Comparison of ENCODE assay signal across 28 cellular contexts in the genomic region with DNA sequence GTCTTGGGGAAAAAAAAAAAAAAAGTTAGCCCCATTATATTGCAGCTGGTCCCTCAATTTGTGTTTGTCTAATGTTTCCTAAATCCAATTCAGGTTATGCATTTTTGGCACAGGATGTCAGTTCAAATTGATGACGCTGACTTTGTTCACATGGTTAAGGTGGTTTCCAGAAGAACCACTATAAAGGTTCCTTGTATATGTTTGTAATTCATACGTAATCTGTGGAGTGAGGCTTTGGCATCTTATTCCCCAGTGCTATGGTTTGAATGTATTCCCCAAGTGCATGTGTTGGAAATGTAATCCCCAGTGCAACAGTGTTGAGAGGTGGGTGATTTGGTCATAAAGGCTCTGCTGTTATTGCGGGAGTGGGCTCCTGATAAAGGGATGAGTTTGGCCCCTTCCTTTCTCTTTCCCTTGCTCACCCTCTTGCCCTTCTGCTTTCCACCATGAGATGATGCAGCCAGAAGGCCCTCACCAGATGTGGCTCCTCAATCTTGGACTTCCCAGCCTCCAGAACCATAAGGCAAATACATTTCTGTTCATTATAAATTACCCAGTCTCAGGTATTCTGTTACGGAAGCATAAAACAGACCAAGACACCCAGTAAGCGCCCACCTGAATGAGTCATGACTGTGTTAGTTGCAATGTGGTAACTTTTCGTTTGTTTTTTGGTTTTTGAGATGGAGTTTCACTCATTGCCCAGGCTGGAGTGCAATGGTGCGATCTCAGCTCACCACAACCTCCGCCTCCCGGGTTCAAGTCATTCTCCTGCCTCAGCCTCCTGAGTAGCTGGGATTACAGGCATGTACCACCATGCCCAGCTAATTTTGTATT. TPM values are rescaled to one million over a fixed set of nuclear protein-coding genes. Genes with fewer than 3 reads are reported as not detected.
DNase-seq lines count a peak whose midpoint lies in the region; ATAC-seq and TF ChIP-seq lines count a peak whose summit lies in the region.
"Had no signal": no experiment of that assay in that cellular context is flagged by ENCODE, and none has a peak within 500 bp of the region (broad histone marks: within the 10 kb centered on the region; RNA-seq: fewer than 3 reads in every experiment).

No MANE protein-coding gene starts in this region.

- intact Hi-C loops in activated CD4-positive, alpha-beta T cell treated with anti-CD3 and anti-CD28 coated beads, Interleukin-2, amount 10 ng/mL, durations not matched to agents 24 days and 14 days (cut with micrococcal nuclease) = loop anchor here (5.0 kb wide), 3 partner anchors 281 to 576 kb away; partner anchors contain the start of genes DYRK1A and VPS26C

- H3K4me3 Mint-ChIP-seq in activated CD4-positive, alpha-beta T cell treated with anti-CD3 and anti-CD28 coated beads, Interleukin-2, amount 10 ng/mL, durations not matched to agents 24 days and 14 days = peak overlapping the region; percentile 73
- H3K4me3 Mint-ChIP-seq in stimulated activated naive CD8-positive, alpha-beta T cell treated with anti-CD3 and anti-CD28 coated beads, Interleukin-15, Interleukin-2, amounts not matched to agents 100 ng/mL and 50 ng/mL, for 24 hours = no peak overlapping the region
- peak overlapping the region; percentile 32 for H3K4me3 Mint-ChIP-seq in activated naive CD8-positive, alpha-beta T cell treated with anti-CD3 and anti-CD28 coated beads for 36 hours
- H3K4me3 Mint-ChIP-seq: activated T-helper 17 cell treated with anti-CD3 and anti-CD28 coated beads, Interleukin-2, amount 50 U/mL, for 72 hours; GM23338; HFFc6; neural progenitor cell; stimulated activated naive B cell treated with anti-CD40 and anti-IgM and Interleukin-4, amounts not matched to agents 10 μg/mL and 1 μg/mL and 100 μg/mL, for 72 hours had no signal

- no peaks in the 10 kb centered on the region for H3K36me3 Mint-ChIP-seq in activated CD4-positive, alpha-beta T cell treated with anti-CD3 and anti-CD28 coated beads, Interleukin-2, amount 10 ng/mL, durations not matched to agents 24 days and 14 days (ENCODE audit: low read depth)
- H3K36me3 Mint-ChIP-seq in stimulated activated naive CD8-positive, alpha-beta T cell treated with anti-CD3 and anti-CD28 coated beads, Interleukin-15, Interleukin-2, amounts not matched to agents 100 ng/mL and 50 ng/mL, for 24 hours (ENCODE audit: low read depth) = no peaks in the 10 kb centered on the region
- H3K36me3 Mint-ChIP-seq in activated naive CD8-positive, alpha-beta T cell treated with anti-CD3 and anti-CD28 coated beads for 36 hours = peaks cover 8% of the 10 kb centered on the region
- H3K36me3 Mint-ChIP-seq: IgD-negative memory B cell had no signal

- H3K27me3 Mint-ChIP-seq in activated CD4-positive, alpha-beta T cell treated with anti-CD3 and anti-CD28 coated beads, Interleukin-2, amount 10 ng/mL, durations not matched to agents 24 days and 14 days = peaks cover 1% of the 10 kb centered on the region
- peaks cover 6% of the 10 kb centered on the region for H3K27me3 Mint-ChIP-seq in stimulated activated naive CD8-positive, alpha-beta T cell treated with anti-CD3 and anti-CD28 coated beads, Interleukin-15, Interleukin-2, amounts not matched to agents 100 ng/mL and 50 ng/mL, for 24 hours
- H3K27me3 Mint-ChIP-seq in activated naive CD8-positive, alpha-beta T cell treated with anti-CD3 and anti-CD28 coated beads for 36 hours = no peaks in the 10 kb centered on the region

- no peaks in the 10 kb centered on the region for H3K9me3 Mint-ChIP-seq in activated CD4-positive, alpha-beta T cell treated with anti-CD3 and anti-CD28 coated beads, Interleukin-2, amount 10 ng/mL, durations not matched to agents 24 days and 14 days
- no peaks in the 10 kb centered on the region for H3K9me3 Mint-ChIP-seq in stimulated activated naive CD8-positive, alpha-beta T cell treated with anti-CD3 and anti-CD28 coated beads, Interleukin-15, Interleukin-2, amounts not matched to agents 100 ng/mL and 50 ng/mL, for 24 hours
- H3K9me3 Mint-ChIP-seq in activated naive CD8-positive, alpha-beta T cell treated with anti-CD3 and anti-CD28 coated beads for 36 hours = no peaks in the 10 kb centered on the region
- H3K9me3 Mint-ChIP-seq: activated T-helper 17 cell treated with anti-CD3 and anti-CD28 coated beads, Interleukin-2, amount 50 U/mL, for 72 hours; GM23338; HFFc6; IgD-negative memory B cell had no signal

- TF ChIP-seq CTCF in GM13976 (IDR thresholded peaks at IDR 0.05; ENCODE audit: borderline replicate concordance, control extremely low read depth, extremely low read depth, insufficient read depth, missing control alignments) = no peak

- H3K4me1 Mint-ChIP-seq in activated CD4-positive, alpha-beta T cell treated with anti-CD3 and anti-CD28 coated beads, Interleukin-2, amount 10 ng/mL, durations not matched to agents 24 days and 14 days = peaks cover 38% of the 10 kb centered on the region
- H3K4me1 Mint-ChIP-seq in stimulated activated naive CD8-positive, alpha-beta T cell treated with anti-CD3 and anti-CD28 coated beads, Interleukin-15, Interleukin-2, amounts not matched to agents 100 ng/mL and 50 ng/mL, for 24 hours (ENCODE audit: low read depth) = peaks cover 40% of the 10 kb centered on the region
- H3K4me1 Mint-ChIP-seq in activated naive CD8-positive, alpha-beta T cell treated with anti-CD3 and anti-CD28 coated beads for 36 hours = peaks cover 44% of the 10 kb centered on the region

- H3K27ac Mint-ChIP-seq in activated CD4-positive, alpha-beta T cell treated with anti-CD3 and anti-CD28 coated beads, Interleukin-2, amount 10 ng/mL, durations not matched to agents 24 days and 14 days = peak overlapping the region; percentile 92
- peak overlapping the region; percentile 70 for H3K27ac Mint-ChIP-seq in stimulated activated naive CD8-positive, alpha-beta T cell treated with anti-CD3 and anti-CD28 coated beads, Interleukin-15, Interleukin-2, amounts not matched to agents 100 ng/mL and 50 ng/mL, for 24 hours
- peak overlapping the region; percentile 86 for H3K27ac Mint-ChIP-seq in activated naive CD8-positive, alpha-beta T cell treated with anti-CD3 and anti-CD28 coated beads for 36 hours
- H3K27ac Mint-ChIP-seq: activated T-helper 17 cell treated with anti-CD3 and anti-CD28 coated beads, Interleukin-2, amount 50 U/mL, for 72 hours; GM23338; HFFc6; neural progenitor cell; stimulated activated naive B cell treated with anti-CD40 and anti-IgM and Interleukin-4, amounts not matched to agents 10 μg/mL and 1 μg/mL and 100 μg/mL, for 72 hours had no signal

- peak; percentile 80 for DNase-seq in activated CD4-positive, alpha-beta T cell treated with anti-CD3 and anti-CD28 coated beads, Interleukin-2, amount 10 ng/mL, durations not matched to agents 24 days and 14 days
- DNase-seq in activated CD4-positive, alpha-beta T cell treated with anti-CD3 and anti-CD28 coated beads, Interleukin-2, amount 50 U/mL, for 48 hours = no peak
- no peak for DNase-seq in stimulated activated naive CD8-positive, alpha-beta T cell treated with anti-CD3 and anti-CD28 coated beads, Interleukin-15, Interleukin-2, amounts not matched to agents 100 U/mL and 50 U/mL, for 24 hours
- no peak for DNase-seq in activated naive CD8-positive, alpha-beta T cell treated with anti-CD3 and anti-CD28 coated beads for 36 hours
- DNase-seq in SKM-1 (lab: John Stamatoyannopoulos, UW; ENCODE audit: unreplicated experiment) (no peak), GM13976 (ENCODE audit: low spot score) (no peak)
- DNase-seq: adrenal gland; body of pancreas; cerebellar nuclear complex; dermis blood vessel endothelial cell; EL; foreskin keratinocyte; HFFc6; mesendoderm; NCI-H446 treated with DMSO at 0.1 percent for 48 hours; retina; SIG-M5; stimulated activated naive B cell treated with anti-CD40 and anti-IgM and Interleukin-4, amounts not matched to agents 10 μg/mL and 1 μg/mL and 100 μg/mL, for 72 hours; SW 1271; testis had no signal

- ATAC-seq in stimulated activated naive CD8-positive, alpha-beta T cell treated with anti-CD3 and anti-CD28 coated beads, Interleukin-15, Interleukin-2, amounts not matched to agents 100 U/mL and 50 U/mL, for 24 hours = no peak
- ATAC-seq in HG03280 (IDR thresholded peaks at IDR 0.05; ENCODE audit: unreplicated experiment) = no peak
- ATAC-seq: activated T-helper 17 cell treated with anti-CD3 and anti-CD28 coated beads, Interleukin-2, amount 50 U/mL, for 72 hours; body of pancreas; foreskin keratinocyte; GM23338; left lobe of liver; stimulated activated naive B cell treated with anti-CD40 and anti-IgM and Interleukin-4, amounts not matched to agents 10 μg/mL and 1 μg/mL and 100 μg/mL, for 72 hours had no signal

- in situ Hi-C loops in GM13976 (cut with MboI; ENCODE audit: low sequenced_read_pairs, unreplicated experiment) = no loop called here

RNA-seq across cellular contexts. Expression of gene HLCS, which starts 19.5 kb away (rescaled TPM):
- 15.3 and 16.5 TPM in 2 replicates for total RNA-seq in activated CD4-positive, alpha-beta T cell treated with anti-CD3 and anti-CD28 coated beads, Interleukin-2, amount 10 ng/mL, durations not matched to agents 24 days and 14 days
- total RNA-seq in activated naive CD8-positive, alpha-beta T cell treated with anti-CD3 and anti-CD28 coated beads for 36 hours = 10 to 100 TPM; 12.2 to 13.7 TPM

RNA-seq across cellular contexts. Expression of gene RIPPLY3, which starts 20.5 kb away (rescaled TPM):
- total RNA-seq in activated CD4-positive, alpha-beta T cell treated with anti-CD3 and anti-CD28 coated beads, Interleukin-2, amount 10 ng/mL, durations not matched to agents 24 days and 14 days = 0.26 TPM in 1 of 2 replicates, not detected in the other
- total RNA-seq in activated naive CD8-positive, alpha-beta T cell treated with anti-CD3 and anti-CD28 coated beads for 36 hours = under 1 TPM in 1 of 2 experiments, not detected in 1; 0.10 TPM
- total RNA-seq: body of pancreas, esophagus muscularis mucosa, HFFc6, left lobe of liver had no signal
